Comparison of ENCODE assay signal across 1 cellular context in genomic region chr7:157854066-157854891, GRCh38.
TF ChIP-seq lines count a peak whose summit lies in the region.

No MANE protein-coding gene starts in this region.

TF ChIP-seq in HepG2, 621 proteins besides CTCF, POLR2A, EP300 and RAD21 (continued from another document and continues in another):
- 0 out of 2 replicates have a peak, but pooled peaks have one; percentile 40 for TF ChIP-seq ZHX1 (CRISPR knock-in tag; IDR thresholded peaks at IDR 0.05; ENCODE audit: low read depth)
- no peak for TF ChIP-seq RFXANK (CRISPR knock-in tag; IDR thresholded peaks at IDR 0.05)
- no peak for TF ChIP-seq EED (CRISPR knock-in tag; IDR thresholded peaks at IDR 0.05)
- no peak for TF ChIP-seq ZNF672 (CRISPR knock-in tag; IDR thresholded peaks at IDR 0.05)
- no peak for TF ChIP-seq POGZ (CRISPR knock-in tag; IDR thresholded peaks at IDR 0.05)
- peak; percentile 88 for TF ChIP-seq DMAP1 (CRISPR knock-in tag; IDR thresholded peaks at IDR 0.05)
- TF ChIP-seq TAF15 (IDR thresholded peaks at IDR 0.05; ENCODE audit: low read depth, low read length, poor library complexity, severe bottlenecking), result no peak
- TF ChIP-seq ZMYM3 (CRISPR knock-in tag; IDR thresholded peaks at IDR 0.05), result peak; percentile 57
- no peak for TF ChIP-seq ZNF446 (CRISPR knock-in tag; IDR thresholded peaks at IDR 0.05)
- TF ChIP-seq STAT6 (CRISPR knock-in tag; IDR thresholded peaks at IDR 0.05; ENCODE audit: borderline replicate concordance), result no peak
- no peak for TF ChIP-seq HMGXB4 (CRISPR knock-in tag; IDR thresholded peaks at IDR 0.05; ENCODE audit: borderline replicate concordance in 1 of 2, low read depth in 1 of 2)
- TF ChIP-seq CBX1 (IDR thresholded peaks at IDR 0.05; ENCODE audit: low read depth), result no peak
- no peak for TF ChIP-seq ZNF747 (CRISPR knock-in tag; IDR thresholded peaks at IDR 0.05; ENCODE audit: borderline replicate concordance)
- no peak for TF ChIP-seq ZNF597 (CRISPR knock-in tag; IDR thresholded peaks at IDR 0.05)
- no peak for TF ChIP-seq HBP1 (CRISPR knock-in tag; IDR thresholded peaks at IDR 0.05; ENCODE audit: low read depth)
- TF ChIP-seq ATM (IDR thresholded peaks at IDR 0.05; ENCODE audit: borderline replicate concordance), result no peak
- no peak for TF ChIP-seq ZNF101 (CRISPR knock-in tag; IDR thresholded peaks at IDR 0.05; ENCODE audit: borderline replicate concordance, low read depth)
- peak; percentile 88 for TF ChIP-seq PAXIP1 (CRISPR knock-in tag; conservative IDR thresholded peaks at IDR 0.05)
- no peak for TF ChIP-seq SNAPC5 (CRISPR knock-in tag; IDR thresholded peaks at IDR 0.05; ENCODE audit: borderline replicate concordance)
- TF ChIP-seq CAMTA2 (CRISPR knock-in tag; IDR thresholded peaks at IDR 0.05; ENCODE audit: borderline replicate concordance), result no peak
- no peak for TF ChIP-seq HOXD1 (CRISPR knock-in tag; IDR thresholded peaks at IDR 0.05)
- no peak for TF ChIP-seq GFI1 (CRISPR knock-in tag; IDR thresholded peaks at IDR 0.05; ENCODE audit: borderline replicate concordance)
- TF ChIP-seq FOSL2 (CRISPR knock-in tag; IDR thresholded peaks at IDR 0.05), result peak; percentile 51
- no peak for TF ChIP-seq ZNF362 (CRISPR knock-in tag; IDR thresholded peaks at IDR 0.05; ENCODE audit: borderline replicate concordance)
- no peak for TF ChIP-seq MTF1 (CRISPR knock-in tag; IDR thresholded peaks at IDR 0.05)
- TF ChIP-seq SALL2 (CRISPR knock-in tag; IDR thresholded peaks at IDR 0.05), result no peak
- TF ChIP-seq U2AF2 (IDR thresholded peaks at IDR 0.05; ENCODE audit: low read depth, low read length), result no peak
- peak; percentile 63; the same call in 1 of the 2 replicates for TF ChIP-seq ZFX (CRISPR knock-in tag; IDR thresholded peaks at IDR 0.05; ENCODE audit: low read depth)
- TF ChIP-seq MTF2 (CRISPR knock-in tag; IDR thresholded peaks at IDR 0.05; ENCODE audit: borderline replicate concordance), result no peak
- TF ChIP-seq ZNF563 (CRISPR knock-in tag; IDR thresholded peaks at IDR 0.05), result no peak
- TF ChIP-seq AGO2 (optimal IDR thresholded peaks at IDR 0.05; ENCODE audit: low read depth, low read length), result no peak
- no peak for TF ChIP-seq ZNF816 (CRISPR knock-in tag; IDR thresholded peaks at IDR 0.05; ENCODE audit: borderline replicate concordance)
- no peak for TF ChIP-seq ZFP37 (CRISPR knock-in tag; IDR thresholded peaks at IDR 0.05; ENCODE audit: borderline replicate concordance)
- no peak for TF ChIP-seq GABPA (IDR thresholded peaks at IDR 0.05; ENCODE audit: low read depth, low read length)
- TF ChIP-seq GABPA (CRISPR knock-in tag; IDR thresholded peaks at IDR 0.05; ENCODE audit: low read depth), result no peak
- no peak for TF ChIP-seq TEAD2 (CRISPR knock-in tag; IDR thresholded peaks at IDR 0.05)
- no peak for TF ChIP-seq NR0B2 (CRISPR knock-in tag; IDR thresholded peaks at IDR 0.05)
- no peak for TF ChIP-seq ZSCAN5A (CRISPR knock-in tag; IDR thresholded peaks at IDR 0.05; ENCODE audit: borderline replicate concordance)
- TF ChIP-seq MAZ (IDR thresholded peaks at IDR 0.05; ENCODE audit: borderline replicate concordance, low read depth, low read length), result no peak
- TF ChIP-seq MAZ (CRISPR knock-in tag; IDR thresholded peaks at IDR 0.05; ENCODE audit: low read depth), result no peak
- no peak for TF ChIP-seq ZNF343 (CRISPR knock-in tag; IDR thresholded peaks at IDR 0.05)
